Comparison of ENCODE assay signal across 8 cellular contexts in the genomic region with DNA sequence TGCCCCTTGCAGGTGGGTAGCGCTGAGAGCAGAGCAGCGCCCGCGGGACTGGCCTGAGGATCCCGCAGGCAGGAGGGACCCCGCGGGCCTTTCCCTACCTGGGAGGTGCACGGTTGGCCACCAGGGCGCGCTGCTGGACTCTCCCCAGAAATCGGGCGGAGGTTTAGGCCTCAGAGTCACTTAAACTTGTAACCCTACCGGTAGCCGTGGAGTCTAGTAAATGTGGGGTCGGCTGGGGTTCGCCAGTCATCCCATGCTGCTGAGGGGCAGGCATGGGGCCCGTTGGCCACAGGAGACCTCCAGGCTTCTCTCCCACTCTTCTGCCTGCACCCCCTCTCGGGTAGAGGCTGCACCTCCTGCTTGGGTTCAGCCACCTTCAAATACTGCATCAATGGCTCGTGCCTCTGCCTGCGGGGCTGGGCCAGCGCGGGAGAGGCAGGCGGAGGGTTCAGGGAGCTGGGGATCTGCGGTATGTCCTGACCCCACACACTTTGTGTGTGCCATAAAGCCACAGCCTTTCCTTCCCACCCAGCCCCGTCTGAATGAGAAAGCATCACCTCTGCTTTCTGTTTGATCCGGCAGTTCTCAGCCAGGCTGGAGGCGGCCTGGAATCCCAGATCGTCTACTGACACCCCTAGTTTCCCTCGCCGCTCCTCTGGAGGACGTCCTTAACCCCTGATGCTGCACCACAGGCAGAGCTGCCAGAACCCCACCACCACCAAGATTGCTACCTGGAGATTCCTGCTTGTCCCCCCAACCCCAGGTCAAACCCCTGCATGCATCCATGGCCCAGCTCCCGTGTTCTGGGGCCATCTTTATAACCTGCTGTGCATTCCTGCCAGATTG. TPM values are rescaled to one million over a fixed set of nuclear protein-coding genes. Genes with fewer than 3 reads are reported as not detected.
A peak's percentile ranks its signal among the peaks of the same experiment; 100 is the strongest.
DNase-seq lines count a peak whose midpoint lies in the region; ATAC-seq and TF ChIP-seq lines count a peak whose summit lies in the region.

No MANE protein-coding gene starts in this region.

- no peaks in the 10 kb centered on the region for H3K36me3 Mint-ChIP-seq in CD4-positive, alpha-beta memory T cell

- peaks cover 14% of the 10 kb centered on the region for H3K4me1 ChIP-seq in CD4-positive, alpha-beta memory T cell (ENCODE audit: insufficient read depth, low read length)
- H3K4me1 ChIP-seq in neutrophil (ENCODE audit: control insufficient read depth in 1 of 2, insufficient read depth in 1 of 2, low read depth in 1 of 2, low read length in 1 of 2) (peaks cover 6 to 15% of the 10 kb centered on the region in 2 experiments), suprapubic skin (peaks cover 11% of the 10 kb centered on the region)

- ATAC-seq in HG03558 (IDR thresholded peaks at IDR 0.05; ENCODE audit: extremely low read depth, unreplicated experiment): peak; percentile 60

- intact Hi-C loops in CD4-positive, alpha-beta memory T cell (cut with micrococcal nuclease): loop anchor here (1.0 to 5.0 kb wide), 6 partner anchors 95 to 819 kb away; partner anchors contain the start of genes AHCYL1, CSF1 and GNAI3

- H3K4me3 Mint-ChIP-seq in CD4-positive, alpha-beta memory T cell: no peak overlapping the region

- no peaks in the 10 kb centered on the region for H3K9me3 ChIP-seq in CD4-positive, alpha-beta memory T cell (ENCODE audit: control insufficient read depth in 1 of 2, low read length in 2 of 2)
- H3K9me3 ChIP-seq in neutrophil (no peaks in the 10 kb centered on the region), suprapubic skin (no peaks in the 10 kb centered on the region)

- peaks cover 4 to 14% (median 8%) of the 10 kb centered on the region in 4 donors for H3K4me1 Mint-ChIP-seq in CD4-positive, alpha-beta memory T cell

- no peaks in the 10 kb centered on the region for H3K27me3 ChIP-seq in CD4-positive, alpha-beta memory T cell (ENCODE audit: insufficient read depth, low read length)
- no peaks in the 10 kb centered on the region for H3K27me3 ChIP-seq in neutrophil
- H3K27me3 ChIP-seq in suprapubic skin: no peaks in the 10 kb centered on the region

- no peaks in the 10 kb centered on the region for H3K9me3 Mint-ChIP-seq in CD4-positive, alpha-beta memory T cell

- H3K36me3 ChIP-seq in CD4-positive, alpha-beta memory T cell (ENCODE audit: insufficient read depth, low read length): no peaks in the 10 kb centered on the region
- H3K36me3 ChIP-seq in neutrophil (no peaks in the 10 kb centered on the region), suprapubic skin (no peaks in the 10 kb centered on the region)

- WGBS in suprapubic skin: 48% methylated on average over 21 of the region's 32 CpGs

- no peak overlapping the region for H3K4me3 ChIP-seq in CD4-positive, alpha-beta memory T cell (ENCODE audit: low read length in 2 of 2)
- H3K4me3 ChIP-seq in fibroblast of mammary gland (ENCODE audit: control insufficient read depth, low read depth, low read length): no peak overlapping the region
- H3K4me3 ChIP-seq in neutrophil (ENCODE audit: low read depth in 1 of 2, low read length in 1 of 2): no peak overlapping the region
- no peak overlapping the region for H3K4me3 ChIP-seq in suprapubic skin

- POLR2A ChIA-PET in CD4-positive, alpha-beta memory T cell (lab: Charles Lee; ENCODE audit: partially characterized antibody): interaction anchor here (0.9 to 1.2 kb wide), 4 partner anchors 15 to 341 kb away, joined by 3 to 4 read pairs (median 3); partner anchors contain the start of genes AHCYL1 and GNAI3

- TF ChIP-seq POLR2A in suprapubic skin (IDR thresholded peaks at IDR 0.05): no peak

- peak overlapping the region in 1 of 7 donors; percentile 42 for H3K27ac Mint-ChIP-seq in CD4-positive, alpha-beta memory T cell

- no peak overlapping the region for H3K27ac ChIP-seq in CD4-positive, alpha-beta memory T cell (ENCODE audit: low read depth, low read length)
- no peak overlapping the region for H3K27ac ChIP-seq in neutrophil
- H3K27ac ChIP-seq in suprapubic skin: no peak overlapping the region

- TF ChIP-seq CTCF in GM20000 (IDR thresholded peaks at IDR 0.05; ENCODE audit: extremely low read depth, missing control alignments) (peak; percentile 73), fibroblast of mammary gland (conservative IDR thresholded peaks at IDR 0.05; ENCODE audit: control insufficient read depth, insufficient read depth, low read depth, low read length) (peak; percentile 78), neutrophil (IDR thresholded peaks at IDR 0.05) (peak; percentile 84), suprapubic skin (IDR thresholded peaks at IDR 0.05) (peak; percentile 40 to 83)

- no peak for TF ChIP-seq EP300 in suprapubic skin (IDR thresholded peaks at IDR 0.05)

- peaks cover 2% of the 10 kb centered on the region in 2 donors for H3K27me3 Mint-ChIP-seq in CD4-positive, alpha-beta memory T cell

- peak; percentile 75 to 83 (median 79) for DNase-seq in CD4-positive, alpha-beta memory T cell
- DNase-seq in GM20000 (ENCODE audit: low spot score) (peak; percentile 83), OCI-M1 (lab: John Stamatoyannopoulos, UW) (peak; percentile 86), activated T-cell treated with anti-CD3 and anti-CD28 coated beads for 48 hours (ENCODE audit: low read depth) (peak; percentile 83), fibroblast of mammary gland (ENCODE audit: low read depth) (peak; percentile 69), suprapubic skin (ENCODE audit: low spot score in 2 of 2) (peak in 1 of 2 donors; percentile 86)

- CTCF ChIA-PET in CD4-positive, alpha-beta memory T cell (lab: Charles Lee; ENCODE audit: partially characterized antibody): interaction anchor here (0.7 to 20.3 kb wide), 14 partner anchors 8 to 341 kb away, joined by 3 to 394 read pairs (median 4); partner anchors contain the start of genes AHCYL1, GSTM4 and MYBPHL

RNA-seq across cellular contexts. Expression of gene GSTM4, which starts 12.3 kb away (rescaled TPM):
- total RNA-seq in CD4-positive, alpha-beta memory T cell: 10 to 100 TPM; 12.6 to 14.2 TPM
- polyA plus RNA-seq in CD4-positive, alpha-beta memory T cell: 10 to 100 TPM in 1 of 2 donors, 1 to 10 TPM in 1; 1.7 to 10.4 TPM
- 10 to 100 TPM; 18.7 to 41.1 (median 32.3) TPM for total RNA-seq in suprapubic skin

RNA-seq across cellular contexts. Expression of gene AMPD2, which starts 24.0 kb away (rescaled TPM):
- 10 to 100 TPM; 87.0 to 96.1 TPM for total RNA-seq in CD4-positive, alpha-beta memory T cell
- polyA plus RNA-seq in CD4-positive, alpha-beta memory T cell: 10 to 100 TPM; 43.8 to 56.2 TPM
- 10 to 100 TPM; 48.4 to 69.1 (median 58.1) TPM for total RNA-seq in suprapubic skin

RNA-seq across cellular contexts. Expression of gene GNAT2, which starts 24.2 kb away (rescaled TPM):
- total RNA-seq in CD4-positive, alpha-beta memory T cell: not detected
- polyA plus RNA-seq in CD4-positive, alpha-beta memory T cell: not detected
- not detected for total RNA-seq in suprapubic skin

RNA-seq across cellular contexts. Expression of gene GSTM2, which starts 24.2 kb away (rescaled TPM):
- total RNA-seq in CD4-positive, alpha-beta memory T cell: 10 to 100 TPM; 30.9 to 31.4 TPM
- polyA plus RNA-seq in CD4-positive, alpha-beta memory T cell: 10 to 100 TPM; 11.8 to 14.0 TPM
- 100 to 1,000 TPM; 103 to 366 (median 186) TPM for total RNA-seq in suprapubic skin

RNA-seq across cellular contexts. Expression of gene GSTM1, which starts 44.0 kb away (rescaled TPM):
- not detected for total RNA-seq in CD4-positive, alpha-beta memory T cell
- under 1 TPM in 1 of 2 donors, not detected in 1; 0.49 TPM for polyA plus RNA-seq in CD4-positive, alpha-beta memory T cell
- total RNA-seq in suprapubic skin: 10 to 100 TPM in 1 of 4 donors, not detected in 3; 48.2 TPM
